ENCODE assay signal across 9 cellular contexts in the genomic region with DNA sequence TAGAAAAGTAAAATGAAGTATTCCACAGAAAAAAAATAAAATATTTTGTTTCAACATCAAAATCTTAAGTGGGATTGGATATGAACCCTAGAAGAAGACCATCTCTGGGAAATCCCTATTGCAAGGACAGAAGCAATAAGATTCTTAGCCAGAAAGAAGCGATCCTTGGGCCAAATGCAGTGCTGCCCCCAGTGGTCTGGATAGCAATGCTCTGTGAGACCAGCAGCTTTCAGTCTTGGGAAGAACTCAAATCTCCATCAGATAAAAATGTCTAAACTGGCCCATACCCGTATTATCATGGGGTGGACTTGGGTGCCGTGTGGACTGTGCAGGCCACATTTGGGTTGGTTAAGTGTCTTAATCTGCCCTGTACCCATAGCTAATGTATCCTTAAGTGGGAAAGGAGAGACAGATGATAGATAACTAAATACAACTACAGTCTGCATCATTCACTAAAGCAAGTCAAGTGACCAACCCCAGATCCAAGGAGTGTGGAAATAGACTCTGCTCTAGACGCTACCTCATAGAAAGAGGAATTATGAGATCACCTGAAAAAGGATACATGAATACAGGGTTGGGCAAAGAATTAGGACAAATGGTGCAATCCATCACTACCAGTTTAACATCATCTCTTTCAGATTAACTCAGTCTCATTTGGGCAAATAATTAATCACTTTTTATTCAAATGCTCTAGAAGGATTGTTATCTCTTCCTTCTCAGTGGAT. TPM values are rescaled to one million over a fixed set of nuclear protein-coding genes. Genes with fewer than 3 reads are reported as not detected.
DNase-seq lines count a peak whose midpoint lies in the region; ATAC-seq and TF ChIP-seq lines count a peak whose summit lies in the region.
"Had no signal": no experiment of that assay in that cellular context is flagged by ENCODE, and none has a peak within 500 bp of the region (broad histone marks: within the 10 kb centered on the region; RNA-seq: fewer than 3 reads in every experiment).

No MANE protein-coding gene starts in this region.

- no peak for ATAC-seq in psoas muscle
- ATAC-seq in omental fat pad (ENCODE audit: low FRiP score), result no peak

- TF ChIP-seq CTCF in psoas muscle (IDR thresholded peaks at IDR 0.05) (peak; percentile 5), omental fat pad (IDR thresholded peaks at IDR 0.05) (no peak)

- no peak overlapping the region for H3K27ac ChIP-seq in psoas muscle
- H3K27ac ChIP-seq: coronary artery had no signal

- DNase-seq in NCI-H146 (lab: John Stamatoyannopoulos, UW) (peak; percentile 7), NCI-H146 treated with DMSO at 0.1 percent for 48 hours (lab: John Stamatoyannopoulos, UW; ENCODE audit: unreplicated experiment) (no peak), MV-4-11 (lab: John Stamatoyannopoulos, UW) (peak; percentile 2), dermis blood vessel endothelial cell (peak; percentile 26), psoas muscle (no peak), omental fat pad (ENCODE audit: low spot score) (no peak)
- no peak for DNase-seq in activated T-cell treated with anti-CD3 and anti-CD28 coated beads, Interleukin-2, amount 50 U/mL, for 48 hours
- no peak for DNase-seq in stimulated activated CD4-positive, alpha-beta T cell treated with anti-CD3 and anti-CD28 coated beads, Interleukin-12 subunit alpha, Interleukin-12 subunit beta, amount 100 ng/mL, for 4 hours

- no peaks in the 10 kb centered on the region for H3K9me3 ChIP-seq in psoas muscle

- H3K36me3 ChIP-seq in psoas muscle (ENCODE audit: insufficient read depth in 1 of 2, low read depth in 1 of 2), result no peaks in the 10 kb centered on the region

- no peaks in the 10 kb centered on the region for H3K4me1 ChIP-seq in psoas muscle

- intact Hi-C loops in psoas muscle (cut with DNase I), result no loop called here

- no peaks in the 10 kb centered on the region for H3K27me3 ChIP-seq in psoas muscle (ENCODE audit: insufficient read depth in 3 of 3, low read length in 2 of 3)

- H3K4me3 ChIP-seq in psoas muscle, result no peak overlapping the region
- H3K4me3 ChIP-seq: coronary artery had no signal

- WGBS in psoas muscle, 3 donors, result 83 to 85% (median 84%) methylated on average over 4 of the region's 4 CpGs

RNA-seq across cellular contexts. Expression of gene SNAP25, which starts 38.9 kb away (rescaled TPM):
- total RNA-seq in dermis blood vessel endothelial cell, result 0.05 TPM in 1 of 2 replicates, not detected in the other
- total RNA-seq in psoas muscle, result not detected
- polyA plus RNA-seq in psoas muscle, result under 1 TPM in 2 of 3 donors, not detected in 1; 0.07 to 0.75 TPM
- total RNA-seq in omental fat pad, result 1 to 10 TPM in 2 of 4 donors, under 1 TPM in 2; 0.47 to 4.8 (median 1.2) TPM

Comparison
In these comparisons a context has a peak if more than half of its experiments do, and no peak if none do; other contexts are left out.
1. DNase-seq: peak in NCI-H146 (single experiment), MV-4-11 (single experiment) and dermis blood vessel endothelial cell (single experiment); none in NCI-H146 treated with DMSO at 0.1 percent for 48 hours (single experiment), psoas muscle (0 of 2), omental fat pad (single experiment), activated T-cell treated with anti-CD3 and anti-CD28 coated beads, Interleukin-2, amount 50 U/mL, for 48 hours (0 of 2) and stimulated activated CD4-positive, alpha-beta T cell treated with anti-CD3 and anti-CD28 coated beads, Interleukin-12 subunit alpha, Interleukin-12 subunit beta, amount 100 ng/mL, for 4 hours (single experiment).